In genomic region chr6:76247527-76247926, GRCh38 we compare ENCODE assay signal across 38 cellular contexts.
"Had no signal": no experiment of that assay in that cellular context is flagged by ENCODE, and none has a peak within 500 bp of the region (broad histone marks: within the 10 kb centered on the region; RNA-seq: fewer than 3 reads in every experiment).

No MANE protein-coding gene starts in this region.

- H3K4me1 Mint-ChIP-seq: activated CD4-positive, alpha-beta T cell treated with anti-CD3 and anti-CD28 coated beads for 36 hours; activated CD4-positive, alpha-beta T cell treated with anti-CD3 and anti-CD28 coated beads, Interleukin-2, amount 10 ng/mL, durations not matched to agents 24 days and 14 days; activated CD8-positive, alpha-beta memory T cell treated with anti-CD3 and anti-CD28 coated beads, Interleukin-2, amount 10 ng/mL, durations not matched to agents 7 days and 5 days; activated naive CD4-positive, alpha-beta T cell treated with anti-CD3 and anti-CD28 coated beads, Interleukin-2, amount 50 U/mL, for 24 hours; activated naive CD8-positive, alpha-beta T cell treated with anti-CD3 and anti-CD28 coated beads for 36 hours; activated naive CD8-positive, alpha-beta T cell treated with anti-CD3 and anti-CD28 coated beads, Interleukin-2, amount 50 U/mL, for 24 hours; brain; T-helper 17 cell had no signal

- H3K4me3 ChIP-seq: adrenal gland, breast epithelium, cardiac muscle cell, colonic mucosa, esophagus squamous epithelium, gastroesophageal sphincter had no signal

- H3K36me3 Mint-ChIP-seq: activated CD4-positive, alpha-beta memory T cell treated with anti-CD3 and anti-CD28 coated beads for 36 hours; activated CD8-positive, alpha-beta memory T cell treated with anti-CD3 and anti-CD28 coated beads, Interleukin-2, amount 10 ng/mL, durations not matched to agents 7 days and 5 days; activated naive CD4-positive, alpha-beta T cell treated with anti-CD3 and anti-CD28 coated beads, Interleukin-2, amount 50 U/mL, for 24 hours; activated naive CD8-positive, alpha-beta T cell treated with anti-CD3 and anti-CD28 coated beads for 36 hours; brain had no signal

- H3K4me1 ChIP-seq: adrenal gland, breast epithelium, colonic mucosa, esophagus squamous epithelium, gastroesophageal sphincter had no signal

- H3K27me3 ChIP-seq: adrenal gland, breast epithelium, cardiac muscle cell, colonic mucosa, esophagus squamous epithelium, gastroesophageal sphincter had no signal

- H3K27ac ChIP-seq: adrenal gland, breast epithelium, cardiac muscle cell, colonic mucosa, epithelial cell of prostate, esophagus squamous epithelium, gastroesophageal sphincter, WERI-Rb-1 had no signal

- H3K36me3 ChIP-seq: adrenal gland, breast epithelium, cardiac muscle cell, colonic mucosa, esophagus squamous epithelium, gastroesophageal sphincter, WERI-Rb-1 had no signal

- H3K27me3 Mint-ChIP-seq: activated CD4-positive, alpha-beta memory T cell treated with anti-CD3 and anti-CD28 coated beads for 36 hours; activated CD4-positive, alpha-beta T cell treated with anti-CD3 and anti-CD28 coated beads for 36 hours; activated CD4-positive, alpha-beta T cell treated with anti-CD3 and anti-CD28 coated beads, Interleukin-2, amount 10 ng/mL, durations not matched to agents 24 days and 14 days; activated CD8-positive, alpha-beta memory T cell treated with anti-CD3 and anti-CD28 coated beads, Interleukin-2, amount 10 ng/mL, durations not matched to agents 7 days and 5 days; activated naive CD4-positive, alpha-beta T cell treated with anti-CD3 and anti-CD28 coated beads, Interleukin-2, amount 50 U/mL, for 24 hours; activated naive CD8-positive, alpha-beta T cell treated with anti-CD3 and anti-CD28 coated beads for 36 hours; activated naive CD8-positive, alpha-beta T cell treated with anti-CD3 and anti-CD28 coated beads, Interleukin-2, amount 50 U/mL, for 24 hours; brain; T-helper 17 cell had no signal

- ATAC-seq: activated CD4-positive, alpha-beta T cell treated with anti-CD3 and anti-CD28 coated beads for 36 hours; activated CD8-positive, alpha-beta memory T cell treated with anti-CD3 and anti-CD28 coated beads, Interleukin-2, amount 10 ng/mL, durations not matched to agents 7 days and 5 days; activated CD8-positive, alpha-beta T cell treated with anti-CD3 and anti-CD28 coated beads, Interleukin-2, amount 10 ng/mL, durations not matched to agents 7 days and 5 days; activated naive CD8-positive, alpha-beta T cell treated with anti-CD3 and anti-CD28 coated beads, Interleukin-2, amount 50 U/mL, for 24 hours; gastroesophageal sphincter; T-helper 17 cell had no signal

- H3K9me3 ChIP-seq: adrenal gland, breast epithelium, colonic mucosa, esophagus squamous epithelium, gastroesophageal sphincter had no signal

- H3K9me3 Mint-ChIP-seq: activated naive CD4-positive, alpha-beta T cell treated with anti-CD3 and anti-CD28 coated beads for 36 hours; activated naive CD8-positive, alpha-beta T cell treated with anti-CD3 and anti-CD28 coated beads for 36 hours; brain had no signal

- H3K27ac Mint-ChIP-seq: activated CD4-positive, alpha-beta memory T cell treated with anti-CD3 and anti-CD28 coated beads for 36 hours; activated CD4-positive, alpha-beta T cell treated with anti-CD3 and anti-CD28 coated beads for 36 hours; activated CD4-positive, alpha-beta T cell treated with anti-CD3 and anti-CD28 coated beads, Interleukin-2, amount 10 ng/mL, durations not matched to agents 24 days and 14 days; activated CD8-positive, alpha-beta memory T cell treated with anti-CD3 and anti-CD28 coated beads, Interleukin-2, amount 10 ng/mL, durations not matched to agents 7 days and 5 days; activated CD8-positive, alpha-beta T cell treated with anti-CD3 and anti-CD28 coated beads, Interleukin-2, amount 10 ng/mL, durations not matched to agents 7 days and 5 days; activated naive CD4-positive, alpha-beta T cell treated with anti-CD3 and anti-CD28 coated beads for 36 hours; activated naive CD4-positive, alpha-beta T cell treated with anti-CD3 and anti-CD28 coated beads, Interleukin-2, amount 50 U/mL, for 24 hours; activated naive CD8-positive, alpha-beta T cell treated with anti-CD3 and anti-CD28 coated beads for 36 hours; activated naive CD8-positive, alpha-beta T cell treated with anti-CD3 and anti-CD28 coated beads, Interleukin-2, amount 50 U/mL, for 24 hours; activated T-helper 1 cell treated with anti-CD3 and anti-CD28 coated beads, Interleukin-12 subunit alpha, Interleukin-12 subunit beta, Interleukin-2, Interleukin-4 antibody, amounts not matched to agents 30 ng/mL and 10 ng/mL and 1 ng/mL, durations not matched to agents 14 hours and 24 hours and 36 hours; activated T-helper 2 cell treated with anti-CD3 and anti-CD28 coated beads, Interferon-gamma antibody, Interleukin-2, Interleukin-4, amounts not matched to agents 10 μg/mL and 5 μg/mL and 100 μg/mL, durations not matched to agents 14 hours and 24 hours and 36 hours; brain; T-helper 17 cell; T-helper 2 cell treated with Interferon-gamma antibody and Interleukin-4, amounts not matched to agents 5 μg/mL and 100 μg/mL, for 36 hours had no signal

- DNase-seq: activated CD4-positive, alpha-beta memory T cell treated with anti-CD3 and anti-CD28 coated beads for 36 hours; activated CD4-positive, alpha-beta T cell treated with anti-CD3 and anti-CD28 coated beads for 36 hours; activated CD4-positive, alpha-beta T cell treated with anti-CD3 and anti-CD28 coated beads, Interleukin-2, amount 10 ng/mL, durations not matched to agents 24 days and 14 days; activated CD4-positive, CD25-positive, alpha-beta regulatory T cell; activated CD4-positive, CD25-positive, alpha-beta regulatory T cell treated with anti-CD3 and anti-CD28 coated beads, Interleukin-2, amount 50 U/mL, for 72 hours; activated CD8-positive, alpha-beta memory T cell treated with anti-CD3 and anti-CD28 coated beads, Interleukin-2, amount 10 ng/mL, durations not matched to agents 7 days and 5 days; activated CD8-positive, alpha-beta memory T cell treated with anti-CD3 and anti-CD28 coated beads, Interleukin-2, amount 50 U/mL, for 4 hours; activated CD8-positive, alpha-beta T cell treated with anti-CD3 and anti-CD28 coated beads, Interleukin-2, amount 10 ng/mL, durations not matched to agents 7 days and 5 days; activated effector memory CD4-positive, alpha-beta T cell treated with anti-CD3 and anti-CD28 coated beads, Interleukin-2, amount 50 U/mL, for 16 hours; activated naive CD4-positive, alpha-beta T cell treated with anti-CD3 and anti-CD28 coated beads for 36 hours; activated naive CD8-positive, alpha-beta T cell treated with anti-CD3 and anti-CD28 coated beads for 36 hours; activated naive CD8-positive, alpha-beta T cell treated with anti-CD3 and anti-CD28 coated beads, Interleukin-2, amount 50 U/mL, for 24 hours; activated T-cell treated with anti-CD3 and anti-CD28 coated beads, Interleukin-2, amount 50 U/mL, for 1 hour; activated T-cell treated with anti-CD3 and anti-CD28 coated beads, Interleukin-2, amount 50 U/mL, for 48 hours; adrenal gland; amygdala; aorta; central memory CD4-positive, alpha-beta T cell; cerebellar nuclear complex; colonic mucosa; effector CD8-positive, alpha-beta T cell; esophagus squamous epithelium; foreskin melanocyte; T-helper 1 cell; T-helper 17 cell; T1000; WERI-Rb-1 had no signal

- H3K4me3 Mint-ChIP-seq: activated CD4-positive, alpha-beta memory T cell treated with anti-CD3 and anti-CD28 coated beads for 36 hours; activated CD4-positive, alpha-beta T cell treated with anti-CD3 and anti-CD28 coated beads for 36 hours; activated CD4-positive, alpha-beta T cell treated with anti-CD3 and anti-CD28 coated beads, Interleukin-2, amount 10 ng/mL, durations not matched to agents 24 days and 14 days; activated CD8-positive, alpha-beta memory T cell treated with anti-CD3 and anti-CD28 coated beads, Interleukin-2, amount 10 ng/mL, durations not matched to agents 7 days and 5 days; activated CD8-positive, alpha-beta T cell treated with anti-CD3 and anti-CD28 coated beads, Interleukin-2, amount 10 ng/mL, durations not matched to agents 7 days and 5 days; activated naive CD4-positive, alpha-beta T cell treated with anti-CD3 and anti-CD28 coated beads for 36 hours; activated naive CD4-positive, alpha-beta T cell treated with anti-CD3 and anti-CD28 coated beads, Interleukin-2, amount 50 U/mL, for 24 hours; activated naive CD8-positive, alpha-beta T cell treated with anti-CD3 and anti-CD28 coated beads for 36 hours; activated naive CD8-positive, alpha-beta T cell treated with anti-CD3 and anti-CD28 coated beads, Interleukin-2, amount 50 U/mL, for 24 hours; activated T-helper 1 cell treated with anti-CD3 and anti-CD28 coated beads, Interleukin-12 subunit alpha, Interleukin-12 subunit beta, Interleukin-2, Interleukin-4 antibody, amounts not matched to agents 30 ng/mL and 10 ng/mL and 1 ng/mL, durations not matched to agents 14 hours and 24 hours and 36 hours; brain; T-helper 17 cell; T-helper 2 cell treated with Interferon-gamma antibody and Interleukin-4, amounts not matched to agents 5 μg/mL and 100 μg/mL, for 36 hours had no signal

- FAIRE-seq: endometrium, endothelial cell of umbilical vein had no signal
